ENCODE assay signal across 1 cellular context in genomic region chr7:28442540-28443420, GRCh38.
TF ChIP-seq lines count a peak whose summit lies in the region.

No MANE protein-coding gene starts in this region.

TF ChIP-seq in SK-N-SH, 30 proteins besides CTCF, POLR2A, EP300 and RAD21 (continued from another document):
- TF ChIP-seq ZBTB33 (IDR thresholded peaks at IDR 0.05; ENCODE audit: borderline replicate concordance, low read depth) (no peak), RXRA (IDR thresholded peaks at IDR 0.05; ENCODE audit: borderline replicate concordance, low read depth) (no peak), TEAD4 (IDR thresholded peaks at IDR 0.05; ENCODE audit: borderline replicate concordance, insufficient read depth) (peak; percentile 43; the same call in 1 of the 2 replicates), PBX3 (IDR thresholded peaks at IDR 0.05) (peak; percentile 85), POLR2AphosphoS5 (IDR thresholded peaks at IDR 0.05; ENCODE audit: low read depth, low read length) (no peak), MEF2A (IDR thresholded peaks at IDR 0.05; ENCODE audit: borderline replicate concordance, low read depth) (no peak), NFIC (IDR thresholded peaks at IDR 0.05; ENCODE audit: borderline replicate concordance) (peak; percentile 51; the same call in 1 of the 2 replicates), MAX (IDR thresholded peaks at IDR 0.05; ENCODE audit: low read depth) (no peak), GATA2 (CRISPR knock-in tag; IDR thresholded peaks at IDR 0.05) (no peak), TAF1 (IDR thresholded peaks at IDR 0.05; ENCODE audit: borderline replicate concordance, low read depth, low read length) (no peak), CHD2 (IDR thresholded peaks at IDR 0.05; ENCODE audit: low read length, partially characterized antibody) (no peak), ELF1 (IDR thresholded peaks at IDR 0.05) (no peak), SIN3A (IDR thresholded peaks at IDR 0.05; ENCODE audit: borderline replicate concordance, low read depth, low read length) (no peak), IRF3 (IDR thresholded peaks at IDR 0.05; ENCODE audit: low read depth, low read length) (no peak), FOXJ3 (CRISPR knock-in tag; IDR thresholded peaks at IDR 0.05) (no peak), USF2 (IDR thresholded peaks at IDR 0.05; ENCODE audit: borderline replicate concordance, low read depth, low read length) (no peak)
TF ChIP-seq in SK-N-SH: peak in this region for 6.
